Comparison of ENCODE assay signal across 8 cellular contexts in the genomic region with DNA sequence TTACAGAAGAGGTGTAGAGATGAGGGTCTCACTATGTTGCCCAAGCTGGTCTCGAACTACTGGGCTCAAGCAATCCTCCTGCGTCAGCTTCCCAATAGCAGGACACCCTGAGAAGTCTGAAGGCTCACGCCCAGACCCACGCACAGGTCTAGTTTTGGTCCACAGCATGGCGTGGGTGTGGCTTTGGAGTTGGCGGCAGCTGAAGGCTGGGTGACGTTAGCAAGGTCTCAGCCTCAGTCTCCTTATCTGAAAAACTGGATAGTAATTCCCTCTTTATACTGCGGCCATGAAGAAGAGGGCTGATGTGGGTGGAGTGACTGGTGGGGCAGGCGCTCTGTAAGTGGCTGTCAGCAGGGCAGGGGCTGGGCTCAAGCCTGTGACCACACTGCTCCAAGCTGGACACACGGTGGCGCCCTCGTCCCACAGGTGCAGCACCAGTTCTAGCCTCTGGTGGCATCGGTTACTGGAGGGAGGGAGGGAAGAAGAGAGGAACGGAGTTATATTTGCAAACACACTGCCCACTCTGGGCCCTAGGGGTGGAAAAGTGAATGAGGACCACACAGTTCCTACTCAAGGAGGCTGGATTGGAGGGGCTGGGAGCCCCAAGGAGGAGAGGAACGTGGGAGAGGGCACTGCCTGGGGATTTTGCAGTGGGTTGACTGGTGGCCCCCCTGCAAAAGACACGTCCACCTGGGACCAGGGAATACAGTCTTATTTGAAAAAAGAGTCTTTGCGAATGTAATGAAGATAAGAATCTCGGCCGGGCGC. TPM values are rescaled to one million over a fixed set of nuclear protein-coding genes. Genes with fewer than 3 reads are reported as not detected.
DNase-seq lines count a peak whose midpoint lies in the region; ATAC-seq and TF ChIP-seq lines count a peak whose summit lies in the region.

No MANE protein-coding gene starts in this region.

- H4K8ac ChIP-seq in IMR-90 (ENCODE audit: low read depth in 2 of 2, low read length in 2 of 2) = peak overlapping the region in 1 of 2 experiments; percentile 83; a peak in 1 of 4 replicates

- no peaks in the 10 kb centered on the region for H3K27me3 ChIP-seq in IMR-90 (ENCODE audit: control insufficient read depth, insufficient read depth, low read length)

- no peaks in the 10 kb centered on the region for H3K36me3 ChIP-seq in IMR-90 (ENCODE audit: control insufficient read depth, insufficient read depth, low read length)

- 29% methylated on average over 2 of the region's 20 CpGs; no CpG with 5 or more reads in 1 of the 2 experiments for WGBS in IMR-90 (ENCODE audit: extremely low coverage in 2 of 2, insufficient read length in 1 of 2), 2 experiments

- BruUV-seq in IMR-90 (replicated peaks; lab: Mats Ljungman, UMichigan) = no TSS peak

- peak; percentile 100 for TF ChIP-seq RAD21 in IMR-90 (IDR thresholded peaks at IDR 0.05; ENCODE audit: low read length)

- no peaks in the 10 kb centered on the region for H3K79me1 ChIP-seq in IMR-90 (ENCODE audit: low read depth in 1 of 2, low read length in 2 of 2)

- H2BK20ac ChIP-seq in IMR-90 (ENCODE audit: low read depth, low read length) = peak overlapping the region; percentile 58; the same call in 1 of the 2 replicates

- H4K91ac ChIP-seq in IMR-90 (ENCODE audit: insufficient read depth, low read depth, low read length) = 0 out of 2 replicates have a peak overlapping the region, but pooled peaks have one; percentile 16

- peak; percentile 88 for DNase-seq in CMK (ENCODE audit: low read depth)
- DNase-seq in IMR-90 = peak; percentile 92
- peak; percentile 38 for DNase-seq in OCI-M2 (lab: John Stamatoyannopoulos, UW; ENCODE audit: unreplicated experiment)
- peak; percentile 88 for DNase-seq in activated T-cell treated with anti-CD3 and anti-CD28 coated beads for 1 hour (ENCODE audit: low read depth)
- DNase-seq in epithelial cell of esophagus (ENCODE audit: low read depth) = peak; percentile 96
- peak; percentile 92 for DNase-seq in myocyte (ENCODE audit: low read depth)
- DNase-seq in stimulated activated CD8-positive, alpha-beta memory T cell treated with anti-CD3 and anti-CD28 coated beads, Interleukin-7, amount 100 ng/mL, for 1 hour (ENCODE audit: low read depth in 2 of 2) = peak; percentile 64 to 80

- CTCF ChIA-PET in IMR-90 (lab: Yijun Ruan, JAX) = interaction anchor here (0.6 to 4.6 kb wide), 6 partner anchors 10 to 292 kb away, joined by 3 to 28 read pairs (median 4); no protein-coding TSS in a partner anchor

- H3K9me1 ChIP-seq in IMR-90 (ENCODE audit: insufficient read depth, low read length) = no peaks in the 10 kb centered on the region

- intact Hi-C loops in IMR-90 (cut with micrococcal nuclease) = loop anchor here (1.0 to 5.0 kb wide), 4 partner anchors 28 to 324 kb away; no protein-coding TSS in a partner anchor

- H3K4ac ChIP-seq in IMR-90 (ENCODE audit: low read depth, low read length) = peak overlapping the region; percentile 39; the same call in 1 of the 2 replicates

- POLR2A ChIA-PET in IMR-90 (lab: Charles Lee; ENCODE audit: unreplicated experiment) = no interaction called here

- no peak overlapping the region for H3K14ac ChIP-seq in IMR-90 (replicated peaks; ENCODE audit: low read depth, low read length)

- no peak overlapping the region for H2BK5ac ChIP-seq in IMR-90 (ENCODE audit: low read depth, low read length, poor library complexity, severe bottlenecking)

- peak; percentile 66 for TF ChIP-seq POLR2A in IMR-90 (IDR thresholded peaks at IDR 0.05; ENCODE audit: low read depth, low read length)

- peak overlapping the region; percentile 72 for H2AK5ac ChIP-seq in IMR-90 (ENCODE audit: low read depth, low read length)

- H2AFZ ChIP-seq in IMR-90 (replicated peaks; ENCODE audit: low read length, poor library complexity) = peak overlapping the region; percentile 87

- H3K23ac ChIP-seq in IMR-90 (ENCODE audit: low read depth, low read length) = no peak overlapping the region

- H3K18ac ChIP-seq in IMR-90 (ENCODE audit: low read depth, low read length) = no peak overlapping the region

- H4K20me1 ChIP-seq in IMR-90 (ENCODE audit: insufficient read depth, low read length) = peaks cover 3% of the 10 kb centered on the region; the same call in 1 of the 2 replicates

- H3K4me1 ChIP-seq in IMR-90 (ENCODE audit: control insufficient read depth, insufficient read depth, low read length) = peaks cover 5% of the 10 kb centered on the region

- no peak overlapping the region for H2BK15ac ChIP-seq in IMR-90 (ENCODE audit: low read depth, low read length)

- H2AK9ac ChIP-seq in IMR-90 (replicated peaks; ENCODE audit: low read depth, low read length, poor library complexity) = peak overlapping the region; percentile 62

- no peak overlapping the region for H2BK120ac ChIP-seq in IMR-90 (ENCODE audit: low read depth, low read length)

- no peak overlapping the region for H3K4me2 ChIP-seq in IMR-90 (ENCODE audit: low read depth, low read length)

- in situ Hi-C loops in IMR-90 (cut with MboI; ENCODE audit: low sequenced_read_pairs) = loop anchor here (5.0 kb wide), 1 partner anchor 59 kb away; no protein-coding TSS in a partner anchor

- ATAC-seq in GM21367 (IDR thresholded peaks at IDR 0.05; ENCODE audit: unreplicated experiment) (peak; percentile 66), IMR-90 (ENCODE audit: low read depth) (peak; percentile 99)

- TF ChIP-seq CTCF in IMR-90 (conservative IDR thresholded peaks at IDR 0.05; ENCODE audit: low read depth, low read length) (peak; percentile 99), epithelial cell of esophagus (IDR thresholded peaks at IDR 0.05; ENCODE audit: insufficient read depth, low read depth, low read length, missing control alignments) (peak; percentile 95)

- dilution Hi-C loops in IMR-90 (cut with HindIII; ENCODE audit: low sequenced_read_pairs, unreplicated experiment) = no loop called here

- no peak overlapping the region for H3K9ac ChIP-seq in IMR-90 (ENCODE audit: low read depth, low read length)

- H3K9me3 ChIP-seq in IMR-90 (ENCODE audit: control insufficient read depth, insufficient read depth, low read length) = no peaks in the 10 kb centered on the region

- H3K27ac ChIP-seq in IMR-90 (ENCODE audit: insufficient read depth, low read length) = no peak overlapping the region

- H3K56ac ChIP-seq in IMR-90 (ENCODE audit: extremely low read depth, insufficient read depth, low read length) = no peak overlapping the region

- H3K4me3 ChIP-seq in IMR-90 (ENCODE audit: insufficient read depth, low read depth, low read length) = no peak overlapping the region
- H3K4me3 ChIP-seq in epithelial cell of esophagus (ENCODE audit: low read length) = no peak overlapping the region

- H4K5ac ChIP-seq in IMR-90 (ENCODE audit: low read depth, low read length) = no peak overlapping the region

TF ChIP-seq in IMR-90, 13 proteins besides CTCF, POLR2A, EP300 and RAD21 (continues in another document):
- no peak for TF ChIP-seq CEBPB (IDR thresholded peaks at IDR 0.05; ENCODE audit: low read depth, low read length)
- TF ChIP-seq FOS (IDR thresholded peaks at IDR 0.05; ENCODE audit: low read depth, low read length) = no peak
- TF ChIP-seq CHD1 (IDR thresholded peaks at IDR 0.05; ENCODE audit: low read depth, low read length) = no peak
- peak; percentile 93 for TF ChIP-seq MAZ (IDR thresholded peaks at IDR 0.05; ENCODE audit: borderline replicate concordance, low read depth, low read length)
- no peak for TF ChIP-seq NFE2L2 (IDR thresholded peaks at IDR 0.05; ENCODE audit: low read depth, low read length)
- peak; percentile 34; the same call in 1 of the 2 replicates for TF ChIP-seq MXI1 (IDR thresholded peaks at IDR 0.05; ENCODE audit: borderline replicate concordance, low read depth, low read length)
- TF ChIP-seq MAFK (IDR thresholded peaks at IDR 0.05; ENCODE audit: low read depth, low read length) = no peak
- TF ChIP-seq, protein P1, sequence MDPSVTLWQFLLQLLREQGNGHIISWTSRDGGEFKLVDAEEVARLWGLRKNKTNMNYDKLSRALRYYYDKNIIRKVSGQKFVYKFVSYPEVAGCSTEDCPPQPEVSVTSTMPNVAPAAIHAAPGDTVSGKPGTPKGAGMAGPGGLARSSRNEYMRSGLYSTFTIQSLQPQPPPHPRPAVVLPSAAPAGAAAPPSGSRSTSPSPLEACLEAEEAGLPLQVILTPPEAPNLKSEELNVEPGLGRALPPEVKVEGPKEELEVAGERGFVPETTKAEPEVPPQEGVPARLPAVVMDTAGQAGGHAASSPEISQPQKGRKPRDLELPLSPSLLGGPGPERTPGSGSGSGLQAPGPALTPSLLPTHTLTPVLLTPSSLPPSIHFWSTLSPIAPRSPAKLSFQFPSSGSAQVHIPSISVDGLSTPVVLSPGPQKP (IDR thresholded peaks at IDR 0.05; ENCODE audit: borderline replicate concordance, low read depth, low read length) = no peak
- TF ChIP-seq BHLHE40 (IDR thresholded peaks at IDR 0.05; ENCODE audit: low read depth, low read length) = no peak; the same call in 1 of the 2 replicates
- no peak for TF ChIP-seq RFX5 (IDR thresholded peaks at IDR 0.05; ENCODE audit: low read depth, low read length)
- no peak for TF ChIP-seq RCOR1 (IDR thresholded peaks at IDR 0.05; ENCODE audit: insufficient replicate concordance, low read length)
- TF ChIP-seq SMC3 (IDR thresholded peaks at IDR 0.05; ENCODE audit: low read depth, low read length) = peak; percentile 96

RNA-seq across cellular contexts. Expression of a gene that starts 19.6 kb away (rescaled TPM):
- total RNA-seq in IMR-90 (2012; rRNA removed) (6.1 TPM in 2 replicates), myocyte (5.7 and 7.3 TPM in 2 replicates)
- 18.4 and 19.8 TPM in 2 replicates for polyA plus RNA-seq in IMR-90 (2012; rRNA removed)
- 9.8 and 18.6 TPM in 2 replicates for polyA plus RNA-seq in IMR-90 (2012; cell fraction: cytosol; rRNA removed)
- 23.8 and 66.7 TPM in 2 replicates for polyA plus RNA-seq in IMR-90 (2012; cell fraction: nucleus; rRNA removed; ENCODE audit: low replicate concordance)
- 1.4 TPM for polyA plus RNA-seq in myocyte (2012)

RNA-seq across cellular contexts. Expression of a gene that starts 21.5 kb away (rescaled TPM):
- total RNA-seq in IMR-90 (2012; rRNA removed) = 4.7 and 6.1 TPM in 2 replicates
- polyA plus RNA-seq in IMR-90 (2012; rRNA removed) = 47.3 and 59.2 TPM in 2 replicates
- polyA plus RNA-seq in IMR-90 (2012; cell fraction: cytosol; rRNA removed) = 34.5 and 61.4 TPM in 2 replicates
- polyA plus RNA-seq in IMR-90 (2012; cell fraction: nucleus; rRNA removed; ENCODE audit: low replicate concordance) = 18.1 and 44.7 TPM in 2 replicates
- total RNA-seq in myocyte = 76.4 and 76.6 TPM in 2 replicates
- polyA plus RNA-seq in myocyte (2012) = 168 TPM

RNA-seq across cellular contexts. Expression of a gene that starts 41.1 kb away (rescaled TPM):
- total RNA-seq in IMR-90 (2012; rRNA removed) (not detected in 2 replicates), myocyte (not detected in 2 replicates)
- not detected in 2 replicates for polyA plus RNA-seq in IMR-90 (2012; rRNA removed)
- polyA plus RNA-seq in IMR-90 (2012; cell fraction: cytosol; rRNA removed) = not detected in 2 replicates
- not detected in 2 replicates for polyA plus RNA-seq in IMR-90 (2012; cell fraction: nucleus; rRNA removed; ENCODE audit: low replicate concordance)
- not detected for polyA plus RNA-seq in myocyte (2012)

RNA-seq across cellular contexts. Expression of a gene that starts 52.6 kb away (rescaled TPM):
- not detected in 2 replicates for total RNA-seq in IMR-90 (2012; rRNA removed)
- 0.15 and 0.24 TPM in 2 replicates for polyA plus RNA-seq in IMR-90 (2012; rRNA removed)
- polyA plus RNA-seq in IMR-90 (2012; cell fraction: cytosol; rRNA removed) = 0.08 and 0.34 TPM in 2 replicates
- polyA plus RNA-seq in IMR-90 (2012; cell fraction: nucleus; rRNA removed; ENCODE audit: low replicate concordance) = 0.91 and 1.7 TPM in 2 replicates
- 0.51 and 0.68 TPM in 2 replicates for total RNA-seq in myocyte
- polyA plus RNA-seq in myocyte (2012) = not detected

Comparison
In these comparisons a context has a peak if more than half of its experiments do, and no peak if none do; other contexts are left out.
1. DNase-seq: peak in every context shown above with its lines; median percentile 96 in epithelial cell of esophagus; 92 in IMR-90; 92 in myocyte; 88 in CMK; 88 in activated T-cell treated with anti-CD3 and anti-CD28 coated beads for 1 hour; 72 in stimulated activated CD8-positive, alpha-beta memory T cell treated with anti-CD3 and anti-CD28 coated beads, Interleukin-7, amount 100 ng/mL, for 1 hour; 38 in OCI-M2.
2. RNA of a gene that starts 21.5 kb away (total RNA-seq): 76.4 to 76.6 TPM in myocyte; 4.7 to 6.1 TPM in IMR-90; every median in the first group is over 10 times any median in the second.